In the genomic region with DNA sequence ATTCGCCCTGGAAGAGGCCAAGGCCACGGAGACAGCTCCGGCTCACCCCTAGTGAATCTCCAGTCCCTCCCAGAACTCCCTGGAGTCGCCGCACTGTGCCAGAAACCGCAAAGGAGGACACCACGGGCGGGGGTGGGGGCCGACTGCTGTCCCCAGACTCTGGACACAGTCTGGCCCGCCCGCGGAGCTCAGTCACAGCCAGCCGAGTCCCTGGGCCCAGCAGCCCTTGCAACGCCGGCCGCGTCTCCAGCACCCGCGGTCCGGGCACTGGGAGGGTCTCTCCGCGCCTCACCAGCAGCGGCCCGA, we compare ENCODE assay signal across 8 cellular contexts. TPM values are rescaled to one million over a fixed set of nuclear protein-coding genes. Genes with fewer than 3 reads are reported as not detected.
DNase-seq lines count a peak whose midpoint lies in the region; ATAC-seq and TF ChIP-seq lines count a peak whose summit lies in the region.

No MANE protein-coding gene starts in this region.

- TF ChIP-seq POLR2A in prostate gland (IDR thresholded peaks at IDR 0.05), result no peak

- DNase-seq in NCI-H748 (lab: John Stamatoyannopoulos, UW; ENCODE audit: unreplicated experiment) (peak; percentile 47), NCI-H748 treated with DMSO at 0.1 percent for 48 hours (lab: John Stamatoyannopoulos, UW) (no peak), glomerular visceral epithelial cell (ENCODE audit: extremely low spot score) (peak; percentile 27), prostate gland (ENCODE audit: low spot score) (no peak), SIG-M5 treated with dmso at 0.1 percent for 504 hours (lab: John Stamatoyannopoulos, UW; ENCODE audit: unreplicated experiment) (no peak)
- peak in 1 of 2 donors; percentile 16 for DNase-seq in activated T-cell treated with anti-CD3 and anti-CD28 coated beads, Interleukin-2, amount 50 U/mL, for 72 hours

- H3K9me3 ChIP-seq in prostate gland, result no peaks in the 10 kb centered on the region

- H3K4me1 ChIP-seq in prostate gland (replicated peaks), result peaks cover 4% of the 10 kb centered on the region

- H3K27ac ChIP-seq in prostate gland, result peak overlapping the region; percentile 79 to 91

- no peaks in the 10 kb centered on the region for H3K27me3 ChIP-seq in prostate gland (replicated peaks; ENCODE audit: insufficient read depth)

- TF ChIP-seq CTCF in prostate gland (IDR thresholded peaks at IDR 0.05), result no peak

- ATAC-seq in HG03342 (IDR thresholded peaks at IDR 0.05; ENCODE audit: unreplicated experiment), result peak; percentile 24
- ATAC-seq in activated T-cell treated with anti-CD3 and anti-CD28 coated beads, Interleukin-2, amount 50 U/mL, for 72 hours (replicated peaks in 1 of 2), result peak in 1 of 2 donors; percentile 1
- no peak for ATAC-seq in GM18520 (IDR thresholded peaks at IDR 0.05; ENCODE audit: unreplicated experiment)

- H3K36me3 Mint-ChIP-seq in activated T-cell treated with anti-CD3 and anti-CD28 coated beads, Interleukin-2, amount 50 U/mL, for 72 hours (ENCODE audit: insufficient read depth in 2 of 2), result peaks cover 2 to 10% of the 10 kb centered on the region in 2 donors

- no peaks in the 10 kb centered on the region for H3K27me3 Mint-ChIP-seq in activated T-cell treated with anti-CD3 and anti-CD28 coated beads, Interleukin-2, amount 50 U/mL, for 72 hours (ENCODE audit: low read depth)

- no peaks in the 10 kb centered on the region for H3K9me3 Mint-ChIP-seq in activated T-cell treated with anti-CD3 and anti-CD28 coated beads, Interleukin-2, amount 50 U/mL, for 72 hours

- peak overlapping the region; percentile 90 to 91 for H3K4me3 Mint-ChIP-seq in activated T-cell treated with anti-CD3 and anti-CD28 coated beads, Interleukin-2, amount 50 U/mL, for 72 hours

- WGBS in prostate gland, result 4% methylated on average over 6 of the region's 24 CpGs

- peak overlapping the region; percentile 88 for H3K27ac Mint-ChIP-seq in activated T-cell treated with anti-CD3 and anti-CD28 coated beads, Interleukin-2, amount 50 U/mL, for 72 hours

- intact Hi-C loops in prostate gland (cut with DNase I), result no loop called here

- no peaks in the 10 kb centered on the region for H3K36me3 ChIP-seq in prostate gland

- peak overlapping the region; percentile 84 to 91 for H3K4me3 ChIP-seq in prostate gland

- H3K4me1 Mint-ChIP-seq in activated T-cell treated with anti-CD3 and anti-CD28 coated beads, Interleukin-2, amount 50 U/mL, for 72 hours (ENCODE audit: low read depth), result peaks cover 47% of the 10 kb centered on the region

RNA-seq across cellular contexts. Expression of a gene that starts 0.5 kb away (rescaled TPM):
- total RNA-seq in activated T-cell treated with anti-CD3 and anti-CD28 coated beads, Interleukin-2, amount 50 U/mL, for 72 hours, result 10 to 100 TPM; 28.0 to 31.5 TPM
- total RNA-seq in prostate gland, result 10 to 100 TPM; 23.9 to 57.9 TPM

RNA-seq across cellular contexts. Expression of a gene that starts 5.9 kb away (rescaled TPM):
- 10 to 100 TPM; 51.3 to 60.5 TPM for total RNA-seq in activated T-cell treated with anti-CD3 and anti-CD28 coated beads, Interleukin-2, amount 50 U/mL, for 72 hours
- total RNA-seq in prostate gland, result 10 to 100 TPM; 55.1 to 95.9 TPM

RNA-seq across cellular contexts. Expression of a gene that starts 17.9 kb away (rescaled TPM):
- under 1 TPM; 0.69 to 0.70 TPM for total RNA-seq in activated T-cell treated with anti-CD3 and anti-CD28 coated beads, Interleukin-2, amount 50 U/mL, for 72 hours
- 10 to 100 TPM; 14.7 to 85.9 TPM for total RNA-seq in prostate gland

RNA-seq across cellular contexts. Expression of a gene that starts 35.3 kb away (rescaled TPM):
- total RNA-seq in activated T-cell treated with anti-CD3 and anti-CD28 coated beads, Interleukin-2, amount 50 U/mL, for 72 hours, result 10 to 100 TPM; 42.1 to 53.7 TPM
- 10 to 100 TPM; 67.9 to 95.9 TPM for total RNA-seq in prostate gland

RNA-seq across cellular contexts. Expression of a gene that starts 35.6 kb away (rescaled TPM):
- 10 to 100 TPM; 62.5 to 68.9 TPM for total RNA-seq in activated T-cell treated with anti-CD3 and anti-CD28 coated beads, Interleukin-2, amount 50 U/mL, for 72 hours
- 100 to 1,000 TPM; 138 to 148 TPM for total RNA-seq in prostate gland

Comparison
In these comparisons a context has a peak if more than half of its experiments do, and no peak if none do; other contexts are left out.
1. DNase-seq: peak in NCI-H748 (single experiment) and glomerular visceral epithelial cell (single experiment); none in NCI-H748 treated with DMSO at 0.1 percent for 48 hours (single experiment), prostate gland (single experiment) and SIG-M5 treated with dmso at 0.1 percent for 504 hours (single experiment).
2. RNA of a gene that starts 17.9 kb away (total RNA-seq): 14.7 to 85.9 TPM in prostate gland; 0.69 to 0.70 TPM in activated T-cell treated with anti-CD3 and anti-CD28 coated beads, Interleukin-2, amount 50 U/mL, for 72 hours; every median in the first group is over 4 times any median in the second.